21 cellular contexts compared by ENCODE assay signal in the genomic region with DNA sequence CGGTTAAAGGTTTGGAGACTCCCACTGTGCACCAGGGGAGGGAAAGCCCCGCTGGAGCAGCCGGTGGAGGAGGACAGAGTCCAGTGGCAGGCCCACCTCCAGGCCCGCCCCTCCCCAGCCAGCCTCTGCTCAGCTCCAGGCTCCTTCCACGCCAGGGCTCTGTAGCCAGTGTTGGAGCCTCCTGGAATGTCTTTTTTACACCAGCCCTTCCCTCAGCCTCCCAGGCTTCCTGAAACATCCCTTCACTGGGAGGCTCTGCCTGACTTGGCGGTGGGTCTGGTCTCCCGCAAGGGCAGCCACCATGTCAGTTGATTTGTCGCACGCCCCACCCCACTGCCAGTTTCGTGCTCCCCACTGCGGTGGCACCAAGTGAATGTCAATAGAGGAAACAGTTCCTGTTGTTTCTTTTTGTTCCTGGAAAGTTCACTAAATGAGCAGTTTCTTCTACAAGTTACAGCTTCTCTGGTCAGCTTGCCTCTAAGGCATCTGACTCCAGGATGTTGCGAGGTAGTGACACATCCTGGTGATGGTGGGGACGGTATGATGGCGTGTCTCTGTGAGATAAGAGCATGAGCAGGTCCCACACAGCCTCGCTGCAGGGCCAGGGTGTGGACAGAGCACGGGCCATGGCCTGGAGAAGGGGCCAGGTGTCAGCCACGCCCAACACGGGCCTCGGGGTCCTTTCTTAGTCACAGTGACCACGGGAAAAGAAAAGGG.
DNase-seq lines count a peak whose midpoint lies in the region; ATAC-seq, FAIRE-seq and TF ChIP-seq lines count a peak whose summit lies in the region.
"Had no signal": no experiment of that assay in that cellular context is flagged by ENCODE, and none has a peak within 500 bp of the region (broad histone marks: within the 10 kb centered on the region; RNA-seq: fewer than 3 reads in every experiment).

No MANE protein-coding gene starts in this region.

- H3K4me3 Mint-ChIP-seq in activated naive CD4-positive, alpha-beta T cell treated with anti-CD3 and anti-CD28 coated beads for 36 hours: no peak overlapping the region
- no peak overlapping the region for H3K4me3 Mint-ChIP-seq in activated naive CD4-positive, alpha-beta T cell treated with anti-CD3 and anti-CD28 coated beads, Interleukin-2, amount 10 ng/mL, durations not matched to agents 7 days and 5 days
- H3K4me3 Mint-ChIP-seq in stimulated activated effector memory CD8-positive, alpha-beta T cell treated with anti-CD3 and anti-CD28 coated beads, Interleukin-12 subunit alpha, Interleukin-12 subunit beta, amount 100 ng/mL, for 72 hours: no peak overlapping the region
- H3K4me3 Mint-ChIP-seq in natural killer cell: no peak overlapping the region
- H3K4me3 Mint-ChIP-seq: HFFc6 had no signal

- peak overlapping the region in 1 of 2 experiments; percentile 58; a peak in 1 of 4 replicates for H3K9ac ChIP-seq in K562 (ENCODE audit: insufficient read depth in 1 of 2, low read depth in 2 of 2, low read length in 2 of 2)
- H3K9ac ChIP-seq: KMS-11 had no signal

- no peak overlapping the region for H3K4me2 ChIP-seq in K562 (ENCODE audit: insufficient read depth, low read length)
- H3K4me2 ChIP-seq: KMS-11 had no signal

- peaks cover 0 to 11% of the 10 kb centered on the region in 2 experiments; a peak in 2 of 5 replicates for H3K4me1 ChIP-seq in K562 (replicated peaks in 1 of 2; ENCODE audit: control insufficient read depth in 2 of 2, insufficient read depth in 2 of 2, low read length in 2 of 2)
- no peaks in the 10 kb centered on the region for H3K4me1 ChIP-seq in right lobe of liver
- H3K4me1 ChIP-seq in pancreas: peaks cover 0 to 8% (median 0%) of the 10 kb centered on the region in 3 donors

- TF ChIP-seq CTCF in K562 (IDR thresholded peaks at IDR 0.05 in 2 of 3, conservative IDR thresholded peaks at IDR 0.05 in 1 of 3; ENCODE audit: insufficient read depth in 2 of 3, low read depth in 1 of 3, low read length in 3 of 3): no peak
- no peak for TF ChIP-seq CTCF in right lobe of liver (IDR thresholded peaks at IDR 0.05)
- TF ChIP-seq CTCF in pancreas (IDR thresholded peaks at IDR 0.05): no peak
- no peak for TF ChIP-seq CTCF in natural killer cell (IDR thresholded peaks at IDR 0.05)

- no peak overlapping the region for H3K4me3 ChIP-seq in K562
- no peak overlapping the region for H3K4me3 ChIP-seq in right lobe of liver
- H3K4me3 ChIP-seq in pancreas: no peak overlapping the region

- peaks cover 20% of the 10 kb centered on the region for H3K4me1 Mint-ChIP-seq in activated naive CD4-positive, alpha-beta T cell treated with anti-CD3 and anti-CD28 coated beads for 36 hours (ENCODE audit: low read depth)
- H3K4me1 Mint-ChIP-seq in activated naive CD4-positive, alpha-beta T cell treated with anti-CD3 and anti-CD28 coated beads, Interleukin-2, amount 10 ng/mL, durations not matched to agents 7 days and 5 days: peaks cover 16% of the 10 kb centered on the region
- peaks cover 30% of the 10 kb centered on the region for H3K4me1 Mint-ChIP-seq in stimulated activated effector memory CD8-positive, alpha-beta T cell treated with anti-CD3 and anti-CD28 coated beads, Interleukin-12 subunit alpha, Interleukin-12 subunit beta, amount 100 ng/mL, for 72 hours
- peaks cover 26 to 33% of the 10 kb centered on the region in 2 donors for H3K4me1 Mint-ChIP-seq in natural killer cell

- H3K79me2 ChIP-seq in K562 (ENCODE audit: control insufficient read depth, insufficient read depth, low read length): peaks cover 17% of the 10 kb centered on the region; the same call in 2 of the 3 replicates

- H2AFZ ChIP-seq in K562 (ENCODE audit: low read depth, low read length): no peak overlapping the region

- peaks cover 8% of the 10 kb centered on the region; the same call in 1 of the 2 replicates for H4K20me1 ChIP-seq in K562 (replicated peaks; ENCODE audit: control insufficient read depth, insufficient read depth, low read length)

- H3K9me3 ChIP-seq in K562 (replicated peaks; ENCODE audit: control insufficient read depth, insufficient read depth, low read depth, low read length): no peaks in the 10 kb centered on the region
- H3K9me3 ChIP-seq in right lobe of liver: no peaks in the 10 kb centered on the region
- H3K9me3 ChIP-seq in pancreas: no peaks in the 10 kb centered on the region

- TF ChIP-seq EP300 in K562 (IDR thresholded peaks at IDR 0.05; ENCODE audit: low read length): no peak

- TF ChIP-seq POLR2A in K562 (conservative IDR thresholded peaks at IDR 0.05) (no peak), right lobe of liver (IDR thresholded peaks at IDR 0.05) (no peak)

- H3K27me3 Mint-ChIP-seq in activated naive CD4-positive, alpha-beta T cell treated with anti-CD3 and anti-CD28 coated beads for 36 hours (ENCODE audit: low read depth): no peaks in the 10 kb centered on the region
- no peaks in the 10 kb centered on the region for H3K27me3 Mint-ChIP-seq in activated naive CD4-positive, alpha-beta T cell treated with anti-CD3 and anti-CD28 coated beads, Interleukin-2, amount 10 ng/mL, durations not matched to agents 7 days and 5 days
- H3K27me3 Mint-ChIP-seq in natural killer cell (ENCODE audit: low read depth in 2 of 2): no peaks in the 10 kb centered on the region

- H3K27ac ChIP-seq in K562 (ENCODE audit: extremely low read depth, low read depth, low read length): no peak overlapping the region
- H3K27ac ChIP-seq in right lobe of liver: no peak overlapping the region
- H3K27ac ChIP-seq in pancreas: no peak overlapping the region
- H3K27ac ChIP-seq: C4-2B, KMS-11 had no signal

- peaks cover 43% of the 10 kb centered on the region for H3K36me3 Mint-ChIP-seq in activated naive CD4-positive, alpha-beta T cell treated with anti-CD3 and anti-CD28 coated beads for 36 hours (ENCODE audit: low read depth)
- H3K36me3 Mint-ChIP-seq in activated naive CD4-positive, alpha-beta T cell treated with anti-CD3 and anti-CD28 coated beads, Interleukin-2, amount 10 ng/mL, durations not matched to agents 7 days and 5 days: peaks cover 70% of the 10 kb centered on the region
- H3K36me3 Mint-ChIP-seq in stimulated activated effector memory CD8-positive, alpha-beta T cell treated with anti-CD3 and anti-CD28 coated beads, Interleukin-12 subunit alpha, Interleukin-12 subunit beta, amount 100 ng/mL, for 72 hours: peaks cover 99% of the 10 kb centered on the region
- H3K36me3 Mint-ChIP-seq in natural killer cell: no peaks in the 10 kb centered on the region

- peak overlapping the region; percentile 41 for H3K27ac Mint-ChIP-seq in activated naive CD4-positive, alpha-beta T cell treated with anti-CD3 and anti-CD28 coated beads for 36 hours
- no peak overlapping the region for H3K27ac Mint-ChIP-seq in activated naive CD4-positive, alpha-beta T cell treated with anti-CD3 and anti-CD28 coated beads, Interleukin-2, amount 10 ng/mL, durations not matched to agents 7 days and 5 days
- H3K27ac Mint-ChIP-seq in stimulated activated effector memory CD8-positive, alpha-beta T cell treated with anti-CD3 and anti-CD28 coated beads, Interleukin-12 subunit alpha, Interleukin-12 subunit beta, amount 100 ng/mL, for 72 hours: peak overlapping the region; percentile 82
- peak overlapping the region in 1 of 2 donors; percentile 58 for H3K27ac Mint-ChIP-seq in natural killer cell
- H3K27ac Mint-ChIP-seq: HFFc6 had no signal

- POLR2A ChIA-PET in K562 (lab: Yijun Ruan, JAX): no interaction called here

- peaks cover 82% of the 10 kb centered on the region for H3K36me3 ChIP-seq in K562 (ENCODE audit: control insufficient read depth, insufficient read depth, low read length)
- H3K36me3 ChIP-seq in right lobe of liver: peaks cover 0 to 31% (median 6%) of the 10 kb centered on the region in 4 donors
- H3K36me3 ChIP-seq in pancreas: peaks cover 0 to 17% (median 5%) of the 10 kb centered on the region in 3 donors

- no peak for FAIRE-seq in K562 (lab: Jason Lieb, UNC)
- no peak for FAIRE-seq in pancreas (lab: Jason Lieb, UNC)
- FAIRE-seq: H54, RCC 7860 had no signal

- CTCF ChIA-PET in activated naive CD4-positive, alpha-beta T cell treated with anti-CD3 and anti-CD28 coated beads for 36 hours (lab: Charles Lee): interaction anchor here (0.6 to 1.1 kb wide), 2 partner anchors 9 to 66 kb away, joined by 3 read pairs; no protein-coding TSS in a partner anchor
- CTCF ChIA-PET in activated naive CD4-positive, alpha-beta T cell treated with anti-CD3 and anti-CD28 coated beads, Interleukin-2, amount 10 ng/mL, durations not matched to agents 7 days and 5 days (lab: Charles Lee): interaction anchor here (1.7 kb wide), 1 partner anchor 23 kb away, joined by 5 read pairs; no protein-coding TSS in a partner anchor
- CTCF ChIA-PET in K562 (lab: Yijun Ruan, JAX; ENCODE audit: low intra/inter-chr PET ratio): no interaction called here

- intact Hi-C loops in activated naive CD4-positive, alpha-beta T cell treated with anti-CD3 and anti-CD28 coated beads for 36 hours (cut with micrococcal nuclease): no loop called here
- intact Hi-C loops in K562 (cut with micrococcal nuclease) (no loop called here), right lobe of liver (cut with DNase I) (no loop called here), pancreas (cut with DNase I) (loop anchor here in 1 of 3 donors (10.0 kb wide), 1 partner anchor 110 kb away; no protein-coding TSS in a partner anchor), natural killer cell (cut with micrococcal nuclease) (no loop called here)

- 66% methylated on average over 15 of the region's 20 CpGs for WGBS in K562 (ENCODE audit: insufficient coverage, low coverage, missing lambda C conversion rate)
- WGBS in right lobe of liver (ENCODE audit: insufficient coverage, low coverage, low lambda C conversion rate, missing lambda C conversion rate): 96% methylated on average over 4 of the region's 20 CpGs
- 95 to 96% methylated on average over 20 of the region's 20 CpGs for WGBS in pancreas, 2 donors

- DNase-seq in activated naive CD4-positive, alpha-beta T cell treated with anti-CD3 and anti-CD28 coated beads for 36 hours: no peak
- DNase-seq in activated naive CD4-positive, alpha-beta T cell treated with anti-CD3 and anti-CD28 coated beads, Interleukin-2, amount 10 ng/mL, durations not matched to agents 7 days and 5 days: no peak
- DNase-seq in K562 (ENCODE audit: extremely low read depth in 1 of 4, low spot score in 3 of 4) (peak in 3 of 4 experiments; percentile 18 to 42 (median 21)), right lobe of liver (no peak), pancreas (no peak), natural killer cell (no peak)
- no peak for DNase-seq in stimulated activated effector memory CD8-positive, alpha-beta T cell treated with anti-CD3 and anti-CD28 coated beads, Interleukin-12 subunit alpha, Interleukin-12 subunit beta, amount 100 ng/mL, for 72 hours (ENCODE audit: low spot score in 2 of 2)
- DNase-seq: DMS79 treated with DMSO at 0.1 percent for 48 hours, HFFc6, MV-4-11, NCI-H1417, NCI-H187, NCI-H2107, NCI-H510A, NCI-H774, Right ventricle myocardium superior had no signal

- H3K9me1 ChIP-seq in K562 (ENCODE audit: control insufficient read depth, insufficient read depth, low read length): no peaks in the 10 kb centered on the region

- in situ Hi-C loops in K562 (cut with MboI): no loop called here

- no peaks in the 10 kb centered on the region for H3K9me3 Mint-ChIP-seq in activated naive CD4-positive, alpha-beta T cell treated with anti-CD3 and anti-CD28 coated beads for 36 hours
- no peaks in the 10 kb centered on the region for H3K9me3 Mint-ChIP-seq in activated naive CD4-positive, alpha-beta T cell treated with anti-CD3 and anti-CD28 coated beads, Interleukin-2, amount 10 ng/mL, durations not matched to agents 7 days and 5 days
- H3K9me3 Mint-ChIP-seq in stimulated activated effector memory CD8-positive, alpha-beta T cell treated with anti-CD3 and anti-CD28 coated beads, Interleukin-12 subunit alpha, Interleukin-12 subunit beta, amount 100 ng/mL, for 72 hours: no peaks in the 10 kb centered on the region
- no peaks in the 10 kb centered on the region for H3K9me3 Mint-ChIP-seq in natural killer cell
- H3K9me3 Mint-ChIP-seq: HFFc6 had no signal

- TF ChIP-seq RAD21 in K562 (CRISPR knock-in tag; conservative IDR thresholded peaks at IDR 0.05 in 1 of 2, IDR thresholded peaks at IDR 0.05 in 1 of 2): no peak

- H3K27me3 ChIP-seq in K562 (ENCODE audit: control insufficient read depth in 2 of 2, insufficient read depth in 2 of 2, low read length in 2 of 2): no peaks in the 10 kb centered on the region
- no peaks in the 10 kb centered on the region for H3K27me3 ChIP-seq in right lobe of liver
- H3K27me3 ChIP-seq in pancreas: no peaks in the 10 kb centered on the region

- no TSS peak for BruUV-seq in K562 (replicated peaks; lab: Mats Ljungman, UMichigan)

- ATAC-seq in K562 (peak; percentile 51; the same call in 1 of the 3 replicates), right lobe of liver (peak in 3 of 4 donors; percentile 24 to 41 (median 34)), pancreas (no peak), GM19035 (IDR thresholded peaks at IDR 0.05; ENCODE audit: unreplicated experiment) (no peak), natural killer cell (no peak)
- ATAC-seq in stimulated activated effector memory CD8-positive, alpha-beta T cell treated with anti-CD3 and anti-CD28 coated beads, Interleukin-12 subunit alpha, Interleukin-12 subunit beta, amount 100 ng/mL, for 72 hours: no peak

Comparison
In these comparisons a context has a peak if more than half of its experiments do, and no peak if none do; other contexts are left out.
1. DNase-seq: peak in K562 (3 of 4); none in activated naive CD4-positive, alpha-beta T cell treated with anti-CD3 and anti-CD28 coated beads for 36 hours (single experiment), activated naive CD4-positive, alpha-beta T cell treated with anti-CD3 and anti-CD28 coated beads, Interleukin-2, amount 10 ng/mL, durations not matched to agents 7 days and 5 days (single experiment), right lobe of liver (0 of 3), stimulated activated effector memory CD8-positive, alpha-beta T cell treated with anti-CD3 and anti-CD28 coated beads, Interleukin-12 subunit alpha, Interleukin-12 subunit beta, amount 100 ng/mL, for 72 hours (0 of 2), pancreas (0 of 6) and natural killer cell (single experiment).
2. ATAC-seq: peak in K562 (single experiment) and right lobe of liver (3 of 4); none in stimulated activated effector memory CD8-positive, alpha-beta T cell treated with anti-CD3 and anti-CD28 coated beads, Interleukin-12 subunit alpha, Interleukin-12 subunit beta, amount 100 ng/mL, for 72 hours (single experiment), pancreas (0 of 4), GM19035 (single experiment) and natural killer cell (0 of 3).